ENCODE assay signal across 28 cellular contexts in genomic region chr1:68036946-68037345, GRCh38. TPM values are rescaled to one million over a fixed set of nuclear protein-coding genes. Genes with fewer than 3 reads are reported as not detected.
"Had no signal": no experiment of that assay in that cellular context is flagged by ENCODE, and none has a peak within 500 bp of the region (broad histone marks: within the 10 kb centered on the region; RNA-seq: fewer than 3 reads in every experiment).

No MANE protein-coding gene starts in this region.

- DNase-seq: natural killer cell; occipital lobe; ovary; posterior cingulate gyrus; psoas muscle; right cardiac atrium; stimulated activated CD4-positive, alpha-beta T cell treated with anti-CD3 and anti-CD28 coated beads, Interleukin-15, amount 100 ng/mL, for 24 hours; stimulated activated CD4-positive, alpha-beta T cell treated with anti-CD3 and anti-CD28 coated beads, Interleukin-2, amount 100 ng/mL, for 24 hours; stimulated activated CD4-positive, alpha-beta T cell treated with anti-CD3 and anti-CD28 coated beads, Interleukin-2, amount 100 ng/mL, for 48 hours; stimulated activated CD4-positive, alpha-beta T cell treated with anti-CD3 and anti-CD28 coated beads, Interleukin-4, amount 100 ng/mL, for 24 hours; stimulated activated naive B cell treated with anti-CD40 and anti-IgM and Interleukin-4, amounts not matched to agents 10 μg/mL and 1 μg/mL and 100 μg/mL, for 72 hours; stimulated activated naive CD4-positive, alpha-beta T cell treated with Interleukin-2 at 50 U/mL for 16 hours; stomach; thyroid gland; trophoblast cell; upper lobe of left lung had no signal

- H3K4me1 ChIP-seq: neural progenitor cell, parathyroid adenoma, psoas muscle, stomach, thyroid gland, tibial nerve, upper lobe of left lung, vagina had no signal

- H3K4me2 ChIP-seq: neural progenitor cell had no signal

- H3K9me3 ChIP-seq: ovary, psoas muscle, thoracic aorta, thyroid gland, tibial nerve, upper lobe of left lung, vagina had no signal

- H3K4me1 Mint-ChIP-seq: natural killer cell; nephron; neural progenitor cell; stimulated activated effector memory CD8-positive, alpha-beta T cell treated with anti-CD3 and anti-CD28 coated beads, Interleukin-12 subunit alpha, Interleukin-12 subunit beta, amount 100 ng/mL, for 72 hours; stimulated activated naive B cell treated with anti-CD40 and anti-IgM and Interleukin-4, amounts not matched to agents 10 μg/mL and 1 μg/mL and 100 μg/mL, for 72 hours had no signal

- H3K27me3 Mint-ChIP-seq: stimulated activated naive B cell treated with anti-CD40 and anti-IgM and Interleukin-4, amounts not matched to agents 10 μg/mL and 1 μg/mL and 100 μg/mL, for 72 hours had no signal

- H3K27ac Mint-ChIP-seq: natural killer cell; nephron; neural progenitor cell; progenitor cell of endocrine pancreas; stimulated activated effector memory CD8-positive, alpha-beta T cell treated with anti-CD3 and anti-CD28 coated beads, Interleukin-12 subunit alpha, Interleukin-12 subunit beta, amount 100 ng/mL, for 72 hours; stimulated activated naive B cell treated with anti-CD40 and anti-IgM and Interleukin-4, amounts not matched to agents 10 μg/mL and 1 μg/mL and 100 μg/mL, for 72 hours; stimulated activated naive CD8-positive, alpha-beta T cell treated with anti-CD3 and anti-CD28 coated beads, Interleukin-15, Interleukin-2, amounts not matched to agents 100 ng/mL and 50 ng/mL, for 24 hours had no signal

- H3K27ac ChIP-seq: neural progenitor cell, ovary, parathyroid adenoma, psoas muscle, skin epidermis, stomach, thoracic aorta, thyroid gland, tibial nerve, upper lobe of left lung, vagina had no signal

- H3K4me3 Mint-ChIP-seq: natural killer cell; nephron; neural progenitor cell; stimulated activated effector memory CD8-positive, alpha-beta T cell treated with anti-CD3 and anti-CD28 coated beads, Interleukin-12 subunit alpha, Interleukin-12 subunit beta, amount 100 ng/mL, for 72 hours; stimulated activated naive B cell treated with anti-CD40 and anti-IgM and Interleukin-4, amounts not matched to agents 10 μg/mL and 1 μg/mL and 100 μg/mL, for 72 hours; stimulated activated naive CD8-positive, alpha-beta T cell treated with anti-CD3 and anti-CD28 coated beads, Interleukin-15, Interleukin-2, amounts not matched to agents 100 ng/mL and 50 ng/mL, for 24 hours had no signal

- H3K4me3 ChIP-seq: neural progenitor cell, ovary, psoas muscle, skin epidermis, stomach, thoracic aorta, thyroid gland, tibial nerve, upper lobe of left lung, vagina had no signal

- H3K36me3 ChIP-seq: neural progenitor cell, ovary, stomach, thoracic aorta, thyroid gland, tibial nerve, upper lobe of left lung, vagina had no signal

- ATAC-seq: natural killer cell; psoas muscle; right cardiac atrium; sciatic nerve; stimulated activated effector memory CD8-positive, alpha-beta T cell treated with anti-CD3 and anti-CD28 coated beads, Interleukin-12 subunit alpha, Interleukin-12 subunit beta, amount 100 ng/mL, for 72 hours; stimulated activated naive B cell treated with anti-CD40 and anti-IgM and Interleukin-4, amounts not matched to agents 10 μg/mL and 1 μg/mL and 100 μg/mL, for 72 hours had no signal

- FAIRE-seq: urothelium cell line had no signal

- H3K27me3 ChIP-seq: neural progenitor cell, ovary, stomach, thyroid gland, tibial nerve, upper lobe of left lung, vagina had no signal

- H3K9ac ChIP-seq: neural progenitor cell, parathyroid adenoma had no signal

- H2AFZ ChIP-seq: neural progenitor cell, parathyroid adenoma had no signal

- H3K36me3 Mint-ChIP-seq: natural killer cell; neural progenitor cell; stimulated activated effector memory CD8-positive, alpha-beta T cell treated with anti-CD3 and anti-CD28 coated beads, Interleukin-12 subunit alpha, Interleukin-12 subunit beta, amount 100 ng/mL, for 72 hours; stimulated activated naive B cell treated with anti-CD40 and anti-IgM and Interleukin-4, amounts not matched to agents 10 μg/mL and 1 μg/mL and 100 μg/mL, for 72 hours had no signal

- H3K79me2 ChIP-seq: parathyroid adenoma had no signal

RNA-seq across cellular contexts. Expression of gene DIRAS3, which starts 13.5 kb away (rescaled TPM):
- total RNA-seq: natural killer cell had no signal
